In genomic region chr16:2946649-2947048, GRCh38 we compare ENCODE assay signal across 22 cellular contexts. TPM values are rescaled to one million over a fixed set of nuclear protein-coding genes. Genes with fewer than 3 reads are reported as not detected.
DNase-seq lines count a peak whose midpoint lies in the region; ATAC-seq, FAIRE-seq and TF ChIP-seq lines count a peak whose summit lies in the region.
"Had no signal": no experiment of that assay in that cellular context is flagged by ENCODE, and none has a peak within 500 bp of the region (broad histone marks: within the 10 kb centered on the region; RNA-seq: fewer than 3 reads in every experiment).

No MANE protein-coding gene starts in this region.

- H3K4me2 ChIP-seq in K562 (ENCODE audit: insufficient read depth, low read length) (no peak overlapping the region), osteoblast (ENCODE audit: insufficient read depth, low read length) (no peak overlapping the region)
- H3K4me2 ChIP-seq: A549; BLaER1 treated with 17β-estradiol and CSF1 and Interleukin-3, amounts not matched to agents 10 nM and 100 nM had no signal

- H3K36me3 ChIP-seq in HEK293 (ENCODE audit: control insufficient read depth in 2 of 2, insufficient read depth in 1 of 2, low read length in 2 of 2) (peaks cover 5 to 36% of the 10 kb centered on the region in 2 experiments; a peak in 2 of 3 replicates), K562 (ENCODE audit: control insufficient read depth, insufficient read depth, low read length) (peaks cover 9% of the 10 kb centered on the region; the same call in 2 of the 3 replicates), osteoblast (ENCODE audit: insufficient read depth, low read length) (peaks cover 20% of the 10 kb centered on the region), kidney (ENCODE audit: control insufficient read depth in 1 of 2, insufficient read depth in 2 of 2, low read length in 2 of 2) (peaks cover 0 to 14% of the 10 kb centered on the region in 2 donors)

- POLR2A ChIA-PET in HEK293 (lab: Yijun Ruan, JAX) (interaction anchor here (0.7 to 1.1 kb wide), 2 partner anchors 13 to 89 kb away, joined by 3 to 4 read pairs; no protein-coding TSS in a partner anchor), K562 (lab: Yijun Ruan, JAX) (no interaction called here)

- H3K4me3 ChIP-seq in HEK293 (ENCODE audit: low read depth, low read length) = no peak overlapping the region
- no peak overlapping the region for H3K4me3 ChIP-seq in K562
- no peak overlapping the region for H3K4me3 ChIP-seq in osteoblast (ENCODE audit: insufficient read depth, low read length)
- no peak overlapping the region for H3K4me3 ChIP-seq in kidney (ENCODE audit: low read length in 2 of 2)
- H3K4me3 ChIP-seq: A549; BLaER1 treated with 17β-estradiol and CSF1 and Interleukin-3, amounts not matched to agents 10 nM and 100 nM had no signal

- TF ChIP-seq RAD21 in K562 (CRISPR knock-in tag; conservative IDR thresholded peaks at IDR 0.05 in 1 of 2, IDR thresholded peaks at IDR 0.05 in 1 of 2) = no peak

- H2AFZ ChIP-seq in K562 (ENCODE audit: low read depth, low read length) (no peak overlapping the region), osteoblast (ENCODE audit: low read length) (no peak overlapping the region)

- intact Hi-C loops in K562 (cut with micrococcal nuclease) (no loop called here), kidney (cut with DNase I) (no loop called here)

- in situ Hi-C loops in K562 (cut with MboI) = no loop called here

- TF ChIP-seq POLR2A in K562 (conservative IDR thresholded peaks at IDR 0.05) = no peak

- H3K9ac ChIP-seq in K562 (ENCODE audit: insufficient read depth in 1 of 2, low read depth in 2 of 2, low read length in 2 of 2) = no peak overlapping the region
- H3K9ac ChIP-seq in kidney (ENCODE audit: low read length in 2 of 2) = no peak overlapping the region
- H3K9ac ChIP-seq: BLaER1 treated with 17β-estradiol and CSF1 and Interleukin-3, amounts not matched to agents 10 nM and 100 nM had no signal

- 83% methylated on average over 4 of the region's 4 CpGs for WGBS in K562 (ENCODE audit: insufficient coverage, low coverage, missing lambda C conversion rate)

- TF ChIP-seq CTCF in HEK293 (tag by site-specific recombination; IDR thresholded peaks at IDR 0.05) (no peak), K562 (IDR thresholded peaks at IDR 0.05 in 2 of 3, conservative IDR thresholded peaks at IDR 0.05 in 1 of 3; ENCODE audit: insufficient read depth in 2 of 3, low read depth in 1 of 3, low read length in 3 of 3) (no peak), osteoblast (IDR thresholded peaks at IDR 0.05; ENCODE audit: extremely low read depth, low read depth, low read length) (no peak), kidney (IDR thresholded peaks at IDR 0.05; ENCODE audit: borderline replicate concordance, extremely low read depth, insufficient read depth) (no peak)

- no peaks in the 10 kb centered on the region for H3K4me1 ChIP-seq in HEK293 (ENCODE audit: control insufficient read depth, insufficient read depth, low read length)
- peaks cover 0 to 22% of the 10 kb centered on the region in 2 experiments; a peak in 3 of 5 replicates for H3K4me1 ChIP-seq in K562 (replicated peaks in 1 of 2; ENCODE audit: control insufficient read depth in 2 of 2, insufficient read depth in 2 of 2, low read length in 2 of 2)
- H3K4me1 ChIP-seq in osteoblast (ENCODE audit: insufficient read depth, low read length) = no peaks in the 10 kb centered on the region
- H3K4me1 ChIP-seq in kidney (ENCODE audit: control insufficient read depth in 1 of 2, insufficient read depth in 1 of 2, low read depth in 1 of 2, low read length in 2 of 2) = no peaks in the 10 kb centered on the region
- H3K4me1 ChIP-seq: A549 had no signal

- 0 out of 2 replicates have a peak, but pooled peaks cover 10% of the 10 kb centered on the region for H4K20me1 ChIP-seq in K562 (replicated peaks; ENCODE audit: control insufficient read depth, insufficient read depth, low read length)
- no peaks in the 10 kb centered on the region for H4K20me1 ChIP-seq in osteoblast (ENCODE audit: insufficient read depth, low read length)

- H3K27ac ChIP-seq in HEK293 (ENCODE audit: extremely low read depth, low read depth, low read length) = no peak overlapping the region
- H3K27ac ChIP-seq in K562 (ENCODE audit: extremely low read depth, low read depth, low read length) = no peak overlapping the region
- H3K27ac ChIP-seq in osteoblast (ENCODE audit: low read depth, low read length) = no peak overlapping the region
- H3K27ac ChIP-seq in kidney (ENCODE audit: low read depth in 2 of 2, low read length in 2 of 2) = no peak overlapping the region
- H3K27ac ChIP-seq: 22Rv1; A549; BLaER1 treated with 17β-estradiol and CSF1 and Interleukin-3, amounts not matched to agents 10 nM and 100 nM; C4-2B had no signal

- CTCF ChIA-PET in HEK293 (lab: Yijun Ruan, JAX) = interaction anchor here (0.8 to 1.4 kb wide), 5 partner anchors 13 to 79 kb away, joined by 3 to 6 read pairs (median 4); no protein-coding TSS in a partner anchor
- CTCF ChIA-PET in K562 (lab: Yijun Ruan, JAX; ENCODE audit: low intra/inter-chr PET ratio) = no interaction called here

- H3K9me1 ChIP-seq in K562 (ENCODE audit: control insufficient read depth, insufficient read depth, low read length) = no peaks in the 10 kb centered on the region

- H3K9me3 ChIP-seq in HEK293 (ENCODE audit: control insufficient read depth, insufficient read depth, low read depth, low read length) (no peaks in the 10 kb centered on the region), K562 (replicated peaks; ENCODE audit: control insufficient read depth, insufficient read depth, low read depth, low read length) (no peaks in the 10 kb centered on the region), osteoblast (ENCODE audit: low read depth, low read length) (no peaks in the 10 kb centered on the region), kidney (ENCODE audit: control insufficient read depth in 1 of 2, low read length in 2 of 2) (no peaks in the 10 kb centered on the region)
- H3K9me3 ChIP-seq: A549 had no signal

- no peak for TF ChIP-seq EP300 in K562 (IDR thresholded peaks at IDR 0.05; ENCODE audit: low read length)

- DNase-seq in K562 (ENCODE audit: extremely low read depth in 1 of 4, low spot score in 3 of 4) (no peak), osteoblast (ENCODE audit: insufficient read length, low spot score, missing footprints) (peak; percentile 3), DMS79 (lab: John Stamatoyannopoulos, UW) (no peak), kidney (no peak)
- DNase-seq: AML-193; CD4-positive, alpha-beta T cell; CD8-positive, alpha-beta T cell; DMS 273 treated with DMSO at 0.1 percent for 48 hours; DMS153; DMS53; DMS79 treated with DMSO at 0.1 percent for 48 hours; GF-D8 had no signal

- peak; percentile 44 for FAIRE-seq in K562 (lab: Jason Lieb, UNC)
- no peak for FAIRE-seq in kidney (lab: Jason Lieb, UNC)
- FAIRE-seq: A549, G401.6, GM12891, GM19239 had no signal

- H3K27me3 ChIP-seq in K562 (ENCODE audit: control insufficient read depth in 2 of 2, insufficient read depth in 2 of 2, low read length in 2 of 2) (peaks cover 0 to 7% of the 10 kb centered on the region in 2 experiments; a peak in 1 of 5 replicates), osteoblast (ENCODE audit: insufficient read depth, low read length) (no peaks in the 10 kb centered on the region)
- H3K27me3 ChIP-seq: BLaER1 treated with 17β-estradiol and CSF1 and Interleukin-3, amounts not matched to agents 10 nM and 100 nM had no signal

- no TSS peak for BruUV-seq in K562 (replicated peaks; lab: Mats Ljungman, UMichigan)

- ATAC-seq in K562 (no peak), GM19397 (IDR thresholded peaks at IDR 0.05; ENCODE audit: unreplicated experiment) (no peak)
- ATAC-seq: A549; CD8-positive, alpha-beta T cell had no signal

- H3K79me2 ChIP-seq in K562 (ENCODE audit: control insufficient read depth, insufficient read depth, low read length) (no peaks in the 10 kb centered on the region), osteoblast (ENCODE audit: insufficient read depth, low read length) (no peaks in the 10 kb centered on the region)

RNA-seq across cellular contexts. Expression of gene KREMEN2, which starts 17.4 kb away (rescaled TPM):
- 1.7 and 9.3 TPM in 2 replicates for total RNA-seq in K562 (2011; cell fraction: chromatin; rRNA removed; ENCODE audit: low replicate concordance)
- total RNA-seq in K562 (2011; cell fraction: nucleolus; rRNA removed) = 17.9 and 19.0 TPM in 2 replicates
- 5.8 and 6.7 TPM in 2 replicates for total RNA-seq in K562 (2011; cell fraction: nucleoplasm; rRNA removed)
- total RNA-seq in K562 (2014; rRNA removed) (7.7 and 8.6 TPM in 2 replicates), K562 (2014; rRNA removed; fragmentation: Illumina TruSeq; extraction: Trizol) (0.67 and 0.84 TPM in 2 replicates), K562 (2015; rRNA removed; fragmentation: Illumina TruSeq; extraction: Trizol) (1.5 and 2.0 TPM in 2 replicates), K562 (2021) (7.6 and 8.2 TPM in 2 replicates), osteoblast (not detected in 2 replicates), kidney (not detected)
- polyA plus RNA-seq in K562 (2011; rRNA removed) (1.4 and 3.1 TPM in 2 replicates), K562 (2014; fragmentation: Illumina TruSeq; extraction: Trizol) (0.25 and 1.5 TPM in 2 replicates), K562 (2014; fragmentation: Nextera tagmentation; extraction: Ambion mirVana) (under 1 TPM in 1 of 2 experiments, not detected in 1; 0.04 TPM), K562 (2014; rRNA removed) (7.1 and 7.5 TPM in 2 replicates), kidney (ENCODE audit: insufficient read depth, low read depth, low replicate concordance) (not detected)
- 3.1 and 10.2 TPM in 2 replicates for polyA plus RNA-seq in K562 (2011; cell fraction: cytosol; rRNA removed)
- 14.7 and 20.3 TPM in 2 replicates for polyA plus RNA-seq in K562 (2011; cell fraction: nucleus; rRNA removed)
- 1.2 and 3.0 TPM in 2 replicates for polyA plus RNA-seq in K562 (2012)
- 0.21 and 0.30 TPM in 2 replicates for polyA minus RNA-seq in K562 (2011; rRNA and poly(A)+ RNA removed)
- 2.8 and 2.9 TPM in 2 replicates for polyA minus RNA-seq in K562 (2011; cell fraction: cytosol; rRNA and poly(A)+ RNA removed)
- 2.4 and 2.9 TPM in 2 replicates for polyA minus RNA-seq in K562 (2011; cell fraction: nucleus; rRNA and poly(A)+ RNA removed)
- total RNA-seq: CD4-positive, alpha-beta T cell; CD8-positive, alpha-beta T cell had no signal
- polyA plus RNA-seq: BJ had no signal

RNA-seq across cellular contexts. Expression of gene PAQR4, which starts 22.5 kb away (rescaled TPM):
- 19.5 and 61.4 TPM in 2 replicates for total RNA-seq in K562 (2011; cell fraction: chromatin; rRNA removed; ENCODE audit: low replicate concordance)
- total RNA-seq in K562 (2011; cell fraction: nucleolus; rRNA removed) = 51.0 and 53.6 TPM in 2 replicates
- total RNA-seq in K562 (2011; cell fraction: nucleoplasm; rRNA removed) = 31.3 and 34.3 TPM in 2 replicates
- total RNA-seq in K562 (2014; rRNA removed) (25.3 and 30.1 TPM in 2 replicates), K562 (2014; rRNA removed; fragmentation: Illumina TruSeq; extraction: Trizol) (8.2 and 10.7 TPM in 2 replicates), K562 (2015; rRNA removed; fragmentation: Illumina TruSeq; extraction: Trizol) (19.5 and 22.0 TPM in 2 replicates), K562 (2021) (40.4 TPM in 2 replicates), osteoblast (1.5 and 1.8 TPM in 2 replicates), kidney (5.9 TPM)
- polyA plus RNA-seq in K562 (2011; rRNA removed) (11.6 and 14.6 TPM in 2 replicates), K562 (2014; fragmentation: Illumina TruSeq; extraction: Trizol) (21.1 and 27.8 TPM in 2 replicates), K562 (2014; fragmentation: Nextera tagmentation; extraction: Ambion mirVana) (1 to 10 TPM in 1 of 2 experiments, under 1 TPM in 1; 0.62 to 1.0 TPM), K562 (2014; rRNA removed) (28.9 and 31.6 TPM in 2 replicates), kidney (ENCODE audit: insufficient read depth, low read depth, low replicate concordance) (3.5 TPM)
- 16.4 and 41.9 TPM in 2 replicates for polyA plus RNA-seq in K562 (2011; cell fraction: cytosol; rRNA removed)
- polyA plus RNA-seq in K562 (2011; cell fraction: nucleus; rRNA removed) = 40.3 and 69.3 TPM in 2 replicates
- 21.4 and 26.0 TPM in 2 replicates for polyA plus RNA-seq in K562 (2012)
- polyA minus RNA-seq in K562 (2011; rRNA and poly(A)+ RNA removed) = 4.7 and 8.4 TPM in 2 replicates
- 13.9 and 18.4 TPM in 2 replicates for polyA minus RNA-seq in K562 (2011; cell fraction: cytosol; rRNA and poly(A)+ RNA removed)
- 10.0 and 12.0 TPM in 2 replicates for polyA minus RNA-seq in K562 (2011; cell fraction: nucleus; rRNA and poly(A)+ RNA removed)

RNA-seq across cellular contexts. Expression of gene PKMYT1, which starts 33.6 kb away (rescaled TPM):
- 71.6 and 270 TPM in 2 replicates for total RNA-seq in K562 (2011; cell fraction: chromatin; rRNA removed; ENCODE audit: low replicate concordance)
- total RNA-seq in K562 (2011; cell fraction: nucleolus; rRNA removed) = 273 and 293 TPM in 2 replicates
- total RNA-seq in K562 (2011; cell fraction: nucleoplasm; rRNA removed) = 141 and 143 TPM in 2 replicates
- total RNA-seq in K562 (2014; rRNA removed) = 85.5 and 110 TPM in 2 replicates
- total RNA-seq in K562 (2014; rRNA removed; fragmentation: Illumina TruSeq; extraction: Trizol) = 19.7 and 21.6 TPM in 2 replicates
- total RNA-seq in K562 (2015; rRNA removed; fragmentation: Illumina TruSeq; extraction: Trizol) = 37.8 and 42.5 TPM in 2 replicates
- total RNA-seq in K562 (2021) = 187 and 201 TPM in 2 replicates
- polyA plus RNA-seq in K562 (2011; rRNA removed) = 18.7 and 48.0 TPM in 2 replicates
- 32.9 and 123 TPM in 2 replicates for polyA plus RNA-seq in K562 (2011; cell fraction: cytosol; rRNA removed)
- 203 and 375 TPM in 2 replicates for polyA plus RNA-seq in K562 (2011; cell fraction: nucleus; rRNA removed)
- polyA plus RNA-seq in K562 (2012) = 106 and 151 TPM in 2 replicates
- polyA plus RNA-seq in K562 (2014; fragmentation: Illumina TruSeq; extraction: Trizol) = 45.6 and 100 TPM in 2 replicates
- polyA plus RNA-seq in K562 (2014; fragmentation: Nextera tagmentation; extraction: Ambion mirVana) = 10 to 100 TPM in 1 of 2 experiments, 1 to 10 TPM in 1; 8.7 to 12.8 TPM
- 84.1 and 112 TPM in 2 replicates for polyA plus RNA-seq in K562 (2014; rRNA removed)
- polyA minus RNA-seq in K562 (2011; rRNA and poly(A)+ RNA removed) = 6.2 and 8.2 TPM in 2 replicates
- polyA minus RNA-seq in K562 (2011; cell fraction: cytosol; rRNA and poly(A)+ RNA removed) = 33.3 and 34.1 TPM in 2 replicates
- 65.0 and 81.9 TPM in 2 replicates for polyA minus RNA-seq in K562 (2011; cell fraction: nucleus; rRNA and poly(A)+ RNA removed)
- 1.4 and 2.1 TPM in 2 replicates for total RNA-seq in osteoblast
- total RNA-seq in kidney = 2.2 TPM
- 0.97 TPM for polyA plus RNA-seq in kidney (ENCODE audit: insufficient read depth, low read depth, low replicate concordance)

RNA-seq across cellular contexts. Expression of gene FLYWCH1, which starts 34.9 kb away (rescaled TPM):
- total RNA-seq in K562 (2011; cell fraction: chromatin; rRNA removed; ENCODE audit: low replicate concordance) = 17.5 and 43.7 TPM in 2 replicates
- 32.5 and 32.6 TPM in 2 replicates for total RNA-seq in K562 (2011; cell fraction: nucleolus; rRNA removed)
- 23.0 and 25.4 TPM in 2 replicates for total RNA-seq in K562 (2011; cell fraction: nucleoplasm; rRNA removed)
- total RNA-seq in K562 (2014; rRNA removed) = 27.0 and 32.8 TPM in 2 replicates
- 2.2 and 2.5 TPM in 2 replicates for total RNA-seq in K562 (2014; rRNA removed; fragmentation: Illumina TruSeq; extraction: Trizol)
- 10.3 and 11.3 TPM in 2 replicates for total RNA-seq in K562 (2015; rRNA removed; fragmentation: Illumina TruSeq; extraction: Trizol)
- total RNA-seq in K562 (2021) = 32.7 and 33.6 TPM in 2 replicates
- 6.1 and 8.4 TPM in 2 replicates for polyA plus RNA-seq in K562 (2011; rRNA removed)
- 11.7 and 27.6 TPM in 2 replicates for polyA plus RNA-seq in K562 (2011; cell fraction: cytosol; rRNA removed)
- 18.7 and 32.5 TPM in 2 replicates for polyA plus RNA-seq in K562 (2011; cell fraction: nucleus; rRNA removed)
- 15.4 and 25.6 TPM in 2 replicates for polyA plus RNA-seq in K562 (2012)
- polyA plus RNA-seq in K562 (2014; fragmentation: Illumina TruSeq; extraction: Trizol) = 11.6 and 13.2 TPM in 2 replicates
- polyA plus RNA-seq in K562 (2014; fragmentation: Nextera tagmentation; extraction: Ambion mirVana) = under 1 TPM; 0.18 to 0.52 TPM
- 18.7 and 20.4 TPM in 2 replicates for polyA plus RNA-seq in K562 (2014; rRNA removed)
- polyA minus RNA-seq in K562 (2011; rRNA and poly(A)+ RNA removed) = 2.1 and 5.8 TPM in 2 replicates
- polyA minus RNA-seq in K562 (2011; cell fraction: cytosol; rRNA and poly(A)+ RNA removed) = 8.8 and 13.6 TPM in 2 replicates
- polyA minus RNA-seq in K562 (2011; cell fraction: nucleus; rRNA and poly(A)+ RNA removed) = 10.6 and 11.7 TPM in 2 replicates
- 48.3 and 56.5 TPM in 2 replicates for total RNA-seq in osteoblast
- 36.8 TPM for total RNA-seq in kidney
- 24.5 TPM for polyA plus RNA-seq in kidney (ENCODE audit: insufficient read depth, low read depth, low replicate concordance)

Comparison
In these comparisons a context has a peak if more than half of its experiments do, and no peak if none do; other contexts are left out.
1. Of the 44 proteins assayed by ChIP-seq in both K562 and HEK293: peak only in K562: none; only in HEK293: ZNF140 and ZNF184; in both: none; in neither: 42.